ENCODE assay signal across 23 cellular contexts in genomic region chr16:54862529-54862928, GRCh38.
"Had no signal": no experiment of that assay in that cellular context is flagged by ENCODE, and none has a peak within 500 bp of the region (broad histone marks: within the 10 kb centered on the region; RNA-seq: fewer than 3 reads in every experiment).

No MANE protein-coding gene starts in this region.

- H3K79me2 ChIP-seq: hepatocyte had no signal

- H3K9me3 Mint-ChIP-seq: activated naive CD4-positive, alpha-beta T cell treated with anti-CD3 and anti-CD28 coated beads for 36 hours; activated naive CD8-positive, alpha-beta T cell treated with anti-CD3 and anti-CD28 coated beads, Interleukin-2, amount 10 ng/mL, durations not matched to agents 7 days and 5 days; activated T-cell treated with anti-CD3 and anti-CD28 coated beads, Interleukin-2, amount 50 U/mL, for 72 hours; central memory CD8-positive, alpha-beta T cell; natural killer cell treated with Interleukin-12 subunit alpha and Interleukin-12 subunit beta and Interleukin-15 and Interleukin-18, amount 100 ng/mL, for 72 hours had no signal

- H3K36me3 Mint-ChIP-seq: activated CD4-positive, alpha-beta memory T cell treated with anti-CD3 and anti-CD28 coated beads for 36 hours; activated naive CD8-positive, alpha-beta T cell treated with anti-CD3 and anti-CD28 coated beads, Interleukin-2, amount 10 ng/mL, durations not matched to agents 7 days and 5 days; immature natural killer cell; natural killer cell treated with Interleukin-12 subunit alpha and Interleukin-12 subunit beta and Interleukin-15 and Interleukin-18, amount 100 ng/mL, for 72 hours had no signal

- H3K4me2 ChIP-seq: hepatocyte had no signal

- H3K27ac ChIP-seq: foreskin keratinocyte, hepatocyte, left lung, upper lobe of left lung had no signal

- H3K27me3 Mint-ChIP-seq: central memory CD8-positive, alpha-beta T cell had no signal

- H3K4me1 ChIP-seq: foreskin keratinocyte, left lung, upper lobe of left lung had no signal

- H3K27ac Mint-ChIP-seq: activated CD4-positive, alpha-beta memory T cell treated with anti-CD3 and anti-CD28 coated beads for 36 hours; activated naive CD4-positive, alpha-beta T cell treated with anti-CD3 and anti-CD28 coated beads for 36 hours; activated naive CD8-positive, alpha-beta T cell treated with anti-CD3 and anti-CD28 coated beads, Interleukin-2, amount 10 ng/mL, durations not matched to agents 7 days and 5 days; activated T-cell treated with anti-CD3 and anti-CD28 coated beads, Interleukin-2, amount 50 U/mL, for 72 hours; brain; immature natural killer cell; natural killer cell treated with Interleukin-12 subunit alpha and Interleukin-12 subunit beta and Interleukin-15 and Interleukin-18, amount 100 ng/mL, for 72 hours; T-helper 17 cell had no signal

- H3K27me3 ChIP-seq: foreskin keratinocyte, hepatocyte, upper lobe of left lung had no signal

- H3K4me3 ChIP-seq: hepatocyte, left lung, upper lobe of left lung had no signal

- H3K36me3 ChIP-seq: left lung, upper lobe of left lung had no signal

- DNase-seq: activated CD4-positive, alpha-beta memory T cell treated with anti-CD3 and anti-CD28 coated beads for 36 hours; activated CD4-positive, alpha-beta T cell treated with anti-CD3 and anti-CD28 coated beads for 48 hours; activated CD4-positive, CD25-positive, alpha-beta regulatory T cell; activated effector memory CD4-positive, alpha-beta T cell treated with Interleukin-2 at 50 U/mL for 16 hours; activated naive CD4-positive, alpha-beta T cell treated with anti-CD3 and anti-CD28 coated beads for 36 hours; activated naive CD8-positive, alpha-beta T cell treated with anti-CD3 and anti-CD28 coated beads, Interleukin-2, amount 10 ng/mL, durations not matched to agents 7 days and 5 days; activated T-cell treated with anti-CD3 and anti-CD28 coated beads, Interleukin-2, amount 50 U/mL, for 72 hours; amniotic stem cell; effector memory CD4-positive, alpha-beta T cell; foreskin keratinocyte; immature natural killer cell; left lung; occipital lobe; posterior cingulate gyrus; stimulated activated CD4-positive, alpha-beta T cell treated with anti-CD3 and anti-CD28 coated beads, Interleukin-4, amount 100 ng/mL, for 4 hours; stimulated activated naive CD8-positive, alpha-beta T cell treated with anti-CD3 and anti-CD28 coated beads, Interleukin-15, Interleukin-2, amounts not matched to agents 100 U/mL and 50 U/mL, for 24 hours; T-helper 17 cell; upper lobe of left lung had no signal

- H2AFZ ChIP-seq: hepatocyte had no signal

- H3K4me3 Mint-ChIP-seq: activated CD4-positive, alpha-beta memory T cell treated with anti-CD3 and anti-CD28 coated beads for 36 hours; activated naive CD4-positive, alpha-beta T cell treated with anti-CD3 and anti-CD28 coated beads for 36 hours; activated naive CD8-positive, alpha-beta T cell treated with anti-CD3 and anti-CD28 coated beads, Interleukin-2, amount 10 ng/mL, durations not matched to agents 7 days and 5 days; activated T-cell treated with anti-CD3 and anti-CD28 coated beads, Interleukin-2, amount 50 U/mL, for 72 hours; central memory CD8-positive, alpha-beta T cell; immature natural killer cell; natural killer cell treated with Interleukin-12 subunit alpha and Interleukin-12 subunit beta and Interleukin-15 and Interleukin-18, amount 100 ng/mL, for 72 hours; T-helper 17 cell had no signal

- FAIRE-seq: colon had no signal

- ATAC-seq: activated T-cell treated with anti-CD3 and anti-CD28 coated beads, Interleukin-2, amount 50 U/mL, for 72 hours; foreskin keratinocyte; left lung; natural killer cell treated with Interleukin-12 subunit alpha and Interleukin-12 subunit beta and Interleukin-15 and Interleukin-18, amount 100 ng/mL, for 72 hours; stimulated activated naive CD8-positive, alpha-beta T cell treated with anti-CD3 and anti-CD28 coated beads, Interleukin-15, Interleukin-2, amounts not matched to agents 100 U/mL and 50 U/mL, for 24 hours; T-helper 17 cell had no signal

- H3K4me1 Mint-ChIP-seq: activated naive CD8-positive, alpha-beta T cell treated with anti-CD3 and anti-CD28 coated beads, Interleukin-2, amount 10 ng/mL, durations not matched to agents 7 days and 5 days; central memory CD8-positive, alpha-beta T cell; immature natural killer cell; T-helper 17 cell had no signal
